ENCODE assay signal across 8 cellular contexts in the genomic region with DNA sequence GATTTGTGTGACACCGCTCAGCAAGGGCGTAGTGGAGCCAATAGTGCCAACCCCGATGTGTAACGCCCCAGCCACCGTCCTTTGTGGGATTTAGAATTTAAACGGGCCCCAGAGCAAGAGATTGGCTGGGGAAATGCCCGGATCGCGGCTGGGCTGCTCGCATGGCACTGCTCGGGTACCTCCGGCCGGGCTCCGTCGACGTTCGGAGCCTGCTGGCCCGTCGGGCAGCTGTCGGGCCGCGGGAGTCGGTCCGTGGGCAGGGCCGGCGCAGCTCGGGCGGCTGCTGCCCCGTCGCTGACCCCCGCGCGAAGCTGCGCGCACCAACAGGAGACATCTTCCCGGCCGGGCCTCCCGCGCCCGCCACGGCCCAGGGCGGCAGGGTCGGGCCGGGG. TPM values are rescaled to one million over a fixed set of nuclear protein-coding genes. Genes with fewer than 3 reads are reported as not detected.
DNase-seq lines count a peak whose midpoint lies in the region; ATAC-seq and TF ChIP-seq lines count a peak whose summit lies in the region.

No MANE protein-coding gene starts in this region.

- TF ChIP-seq CTCF in GM13976 (IDR thresholded peaks at IDR 0.05; ENCODE audit: borderline replicate concordance, control extremely low read depth, extremely low read depth, insufficient read depth, missing control alignments) = no peak
- no peak for TF ChIP-seq CTCF in RWPE1 (conservative IDR thresholded peaks at IDR 0.05; ENCODE audit: low read depth)
- TF ChIP-seq CTCF in ascending aorta (IDR thresholded peaks at IDR 0.05) = no peak

- H3K4me3 ChIP-seq in ascending aorta = peak overlapping the region; percentile 55 to 81

- H3K27me3 ChIP-seq in ascending aorta = no peaks in the 10 kb centered on the region

- no peaks in the 10 kb centered on the region for H3K36me3 ChIP-seq in ascending aorta

- in situ Hi-C loops in GM13976 (cut with MboI; ENCODE audit: low sequenced_read_pairs, unreplicated experiment) = no loop called here
- in situ Hi-C loops in ACHN (cut with HindIII; ENCODE audit: low pct_ligation_motif_present, low pct_unique_long_range_greater_than_20kb, low sequenced_read_pairs) = no loop called here

- no peaks in the 10 kb centered on the region for H3K9me3 ChIP-seq in ascending aorta

- H3K4me1 ChIP-seq in ascending aorta = peaks cover 5 to 11% of the 10 kb centered on the region in 2 donors

- DNase-seq in GM13976 (ENCODE audit: low spot score) (peak; percentile 46), RWPE1 (ENCODE audit: low spot score) (no peak), ascending aorta (ENCODE audit: low spot score in 2 of 2) (peak in 1 of 2 donors; percentile 67), iris pigment epithelial cell (ENCODE audit: low read depth) (peak; percentile 28), ACHN (no peak), DMS153 treated with DMSO at 0.1 percent for 48 hours (lab: John Stamatoyannopoulos, UW; ENCODE audit: unreplicated experiment) (no peak)
- DNase-seq in stimulated activated CD4-positive, alpha-beta T cell treated with anti-CD3 and anti-CD28 coated beads, Interleukin-12 subunit alpha, Interleukin-12 subunit beta, amount 100 ng/mL, for 48 hours (ENCODE audit: low read depth in 2 of 3, low spot score in 1 of 3) = peak in 2 of 3 donors; percentile 25 to 30

- no peak for ATAC-seq in HG02885 (IDR thresholded peaks at IDR 0.05; ENCODE audit: poor library complexity, unreplicated experiment)

- CTCF ChIA-PET in RWPE1 (lab: Yijun Ruan, JAX) = interaction anchor here (0.5 kb wide), 1 partner anchor 9 kb away, joined by 3 read pairs; no protein-coding TSS in a partner anchor

- intact Hi-C loops in ascending aorta (cut with DNase I) = loop anchor here (2.0 to 10.0 kb wide), 6 partner anchors 61 to 387 kb away; partner anchors contain the start of genes CDK2AP2, LRFN4, PC and PITPNM1

- H3K27ac ChIP-seq in RWPE1 (peak overlapping the region; percentile 92), ascending aorta (peak overlapping the region; percentile 62 to 96)

- POLR2A ChIA-PET in RWPE1 (lab: Yijun Ruan, JAX; ENCODE audit: low non-redundant PET) = no interaction called here

RNA-seq across cellular contexts. Expression of gene KDM2A, which starts 1.4 kb away (rescaled TPM):
- total RNA-seq in ascending aorta = 129 TPM

Comparison
In these comparisons a context has a peak if more than half of its experiments do, and no peak if none do; other contexts are left out.
1. DNase-seq: peak in GM13976 (single experiment), iris pigment epithelial cell (single experiment) and stimulated activated CD4-positive, alpha-beta T cell treated with anti-CD3 and anti-CD28 coated beads, Interleukin-12 subunit alpha, Interleukin-12 subunit beta, amount 100 ng/mL, for 48 hours (2 of 3); none in RWPE1 (single experiment), ACHN (single experiment) and DMS153 treated with DMSO at 0.1 percent for 48 hours (single experiment).